Comparison of ENCODE assay signal across 8 cellular contexts in the genomic region with DNA sequence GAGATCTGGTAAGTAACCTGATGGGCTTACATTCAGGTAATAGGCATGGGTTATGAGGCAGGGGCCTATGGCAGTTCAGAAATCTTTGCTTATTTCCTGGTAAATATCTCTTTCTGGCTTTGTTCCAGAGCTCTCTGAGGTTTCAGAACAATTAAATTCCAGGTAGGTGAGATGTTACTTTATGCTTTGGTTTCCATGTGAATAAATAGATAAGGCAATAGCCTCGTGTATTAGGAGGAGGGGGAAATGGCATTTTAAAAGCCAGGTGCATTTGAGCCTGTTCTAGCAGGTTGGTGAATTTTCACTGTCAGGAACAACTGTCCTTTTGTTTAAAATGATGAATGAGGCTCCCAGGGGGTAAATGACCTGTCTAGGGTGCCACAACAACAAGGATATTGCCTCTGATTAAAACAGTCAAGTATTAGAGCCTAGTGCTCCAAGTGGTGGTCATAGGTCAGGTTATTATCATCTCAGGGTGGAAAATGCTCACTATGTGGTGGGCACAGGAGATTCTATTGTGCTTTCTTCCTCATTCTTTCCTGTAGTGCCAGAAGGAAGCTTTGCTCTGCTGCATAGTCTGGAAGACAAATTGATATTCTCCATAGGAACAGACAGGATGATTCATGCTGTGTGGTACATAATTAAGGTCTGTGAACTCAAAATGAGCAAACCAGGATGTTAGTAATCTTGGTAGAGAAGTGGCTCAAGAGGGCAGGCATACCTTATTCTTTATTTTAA.
DNase-seq lines count a peak whose midpoint lies in the region; ATAC-seq lines count a peak whose summit lies in the region.

No MANE protein-coding gene starts in this region.

- no peaks in the 10 kb centered on the region for H3K9me3 Mint-ChIP-seq in activated naive CD4-positive, alpha-beta T cell treated with anti-CD3 and anti-CD28 coated beads for 36 hours
- H3K9me3 Mint-ChIP-seq in activated naive CD4-positive, alpha-beta T cell treated with anti-CD3 and anti-CD28 coated beads, Interleukin-2, amount 10 ng/mL, durations not matched to agents 7 days and 5 days, result peaks cover 3% of the 10 kb centered on the region

- no peak for DNase-seq in activated naive CD4-positive, alpha-beta T cell treated with anti-CD3 and anti-CD28 coated beads for 36 hours
- no peak for DNase-seq in activated naive CD4-positive, alpha-beta T cell treated with anti-CD3 and anti-CD28 coated beads, Interleukin-2, amount 10 ng/mL, durations not matched to agents 7 days and 5 days
- DNase-seq in OCI-M1 (lab: John Stamatoyannopoulos, UW), result peak; percentile 60
- peak; percentile 56 for DNase-seq in stromal cell of bone marrow (ENCODE audit: low read depth)
- DNase-seq in NCI-H526 treated with DMSO at 0.1 percent for 48 hours (lab: John Stamatoyannopoulos, UW), result no peak
- DNase-seq in NCI-H526 (lab: John Stamatoyannopoulos, UW), result no peak

- intact Hi-C loops in activated naive CD4-positive, alpha-beta T cell treated with anti-CD3 and anti-CD28 coated beads for 36 hours (cut with micrococcal nuclease), result loop anchor here (1.0 to 5.0 kb wide), 12 partner anchors 8 to 913 kb away; a partner anchor contains a TSS

- no peak overlapping the region for H3K4me3 Mint-ChIP-seq in activated naive CD4-positive, alpha-beta T cell treated with anti-CD3 and anti-CD28 coated beads for 36 hours
- no peak overlapping the region for H3K4me3 Mint-ChIP-seq in activated naive CD4-positive, alpha-beta T cell treated with anti-CD3 and anti-CD28 coated beads, Interleukin-2, amount 10 ng/mL, durations not matched to agents 7 days and 5 days

- CTCF ChIA-PET in activated naive CD4-positive, alpha-beta T cell treated with anti-CD3 and anti-CD28 coated beads for 36 hours (lab: Charles Lee), result interaction anchor here (1.2 kb wide), 1 partner anchor 17 kb away, joined by 3 read pairs; no protein-coding TSS in a partner anchor
- CTCF ChIA-PET in activated naive CD4-positive, alpha-beta T cell treated with anti-CD3 and anti-CD28 coated beads, Interleukin-2, amount 10 ng/mL, durations not matched to agents 7 days and 5 days (lab: Charles Lee), result no interaction called here

- ATAC-seq in esophagus mucosa (peak; percentile 82), GM18861 (IDR thresholded peaks at IDR 0.05; ENCODE audit: unreplicated experiment) (no peak)

- H3K36me3 Mint-ChIP-seq in activated naive CD4-positive, alpha-beta T cell treated with anti-CD3 and anti-CD28 coated beads for 36 hours (ENCODE audit: low read depth), result peaks cover 8% of the 10 kb centered on the region
- H3K36me3 Mint-ChIP-seq in activated naive CD4-positive, alpha-beta T cell treated with anti-CD3 and anti-CD28 coated beads, Interleukin-2, amount 10 ng/mL, durations not matched to agents 7 days and 5 days, result peaks cover 5% of the 10 kb centered on the region

- peak overlapping the region; percentile 60 for H3K27ac Mint-ChIP-seq in activated naive CD4-positive, alpha-beta T cell treated with anti-CD3 and anti-CD28 coated beads for 36 hours
- no peak overlapping the region for H3K27ac Mint-ChIP-seq in activated naive CD4-positive, alpha-beta T cell treated with anti-CD3 and anti-CD28 coated beads, Interleukin-2, amount 10 ng/mL, durations not matched to agents 7 days and 5 days

- H3K27me3 Mint-ChIP-seq in activated naive CD4-positive, alpha-beta T cell treated with anti-CD3 and anti-CD28 coated beads for 36 hours (ENCODE audit: low read depth), result no peaks in the 10 kb centered on the region
- H3K27me3 Mint-ChIP-seq in activated naive CD4-positive, alpha-beta T cell treated with anti-CD3 and anti-CD28 coated beads, Interleukin-2, amount 10 ng/mL, durations not matched to agents 7 days and 5 days, result no peaks in the 10 kb centered on the region

- H3K4me1 Mint-ChIP-seq in activated naive CD4-positive, alpha-beta T cell treated with anti-CD3 and anti-CD28 coated beads for 36 hours (ENCODE audit: low read depth), result peaks cover 71% of the 10 kb centered on the region
- peaks cover 56% of the 10 kb centered on the region for H3K4me1 Mint-ChIP-seq in activated naive CD4-positive, alpha-beta T cell treated with anti-CD3 and anti-CD28 coated beads, Interleukin-2, amount 10 ng/mL, durations not matched to agents 7 days and 5 days

Comparison
In these comparisons a context has a peak if more than half of its experiments do, and no peak if none do; other contexts are left out.
1. DNase-seq: peak in OCI-M1 (single experiment) and stromal cell of bone marrow (single experiment); none in activated naive CD4-positive, alpha-beta T cell treated with anti-CD3 and anti-CD28 coated beads for 36 hours (single experiment), activated naive CD4-positive, alpha-beta T cell treated with anti-CD3 and anti-CD28 coated beads, Interleukin-2, amount 10 ng/mL, durations not matched to agents 7 days and 5 days (single experiment), NCI-H526 treated with DMSO at 0.1 percent for 48 hours (single experiment) and NCI-H526 (0 of 2).